Comparison of ENCODE assay signal across 1 cellular context in genomic region chr5:151094054-151094858, GRCh38.
TF ChIP-seq lines count a peak whose summit lies in the region.

No MANE protein-coding gene starts in this region.

TF ChIP-seq in GM12878, 131 proteins besides CTCF, POLR2A, EP300 and RAD21 (continued from another document and continues in another):
- TF ChIP-seq BCL11A (IDR thresholded peaks at IDR 0.05; ENCODE audit: low read depth, low read length) (peak; percentile 70), YBX1 (IDR thresholded peaks at IDR 0.05) (no peak), SMAD1 (IDR thresholded peaks at IDR 0.05; ENCODE audit: low read depth, partially characterized antibody) (no peak), CUX1 (IDR thresholded peaks at IDR 0.05; ENCODE audit: insufficient replicate concordance, low read depth, low read length) (no peak), FOXK2 (IDR thresholded peaks at IDR 0.05) (no peak), HDAC2 (IDR thresholded peaks at IDR 0.05) (no peak), EZH2 (IDR thresholded peaks at IDR 0.05; ENCODE audit: borderline replicate concordance, control insufficient read depth, low read depth, low read length) (no peak), REST (IDR thresholded peaks at IDR 0.05; ENCODE audit: low read depth, low read length) (no peak), PML (IDR thresholded peaks at IDR 0.05; ENCODE audit: low read length) (peak; percentile 61; the same call in 1 of the 2 replicates), MYB (IDR thresholded peaks at IDR 0.05; ENCODE audit: borderline replicate concordance, low read depth, low read length) (no peak), TARDBP (IDR thresholded peaks at IDR 0.05; ENCODE audit: borderline replicate concordance) (no peak), SIX5 (IDR thresholded peaks at IDR 0.05; ENCODE audit: low read depth, low read length, severe bottlenecking) (no peak), MTA3 (IDR thresholded peaks at IDR 0.05; ENCODE audit: borderline replicate concordance, low read length) (peak; percentile 80; the same call in 1 of the 2 replicates), E4F1 (IDR thresholded peaks at IDR 0.05; ENCODE audit: borderline replicate concordance, partially characterized antibody) (no peak), BCL3 (IDR thresholded peaks at IDR 0.05; ENCODE audit: borderline replicate concordance, insufficient read depth, low read depth, low read length, poor library complexity, severe bottlenecking) (peak; percentile 82), NR2C1 (IDR thresholded peaks at IDR 0.05) (0 out of 2 replicates have a peak, but pooled peaks have one; percentile 7), RUNX3 (IDR thresholded peaks at IDR 0.05; ENCODE audit: low read length) (peak; percentile 94), GABPA (IDR thresholded peaks at IDR 0.05; ENCODE audit: low read depth) (no peak), USF1 (IDR thresholded peaks at IDR 0.05; ENCODE audit: borderline replicate concordance, extremely low read length, insufficient read depth, low read depth, low read length) (no peak), TCF12 (IDR thresholded peaks at IDR 0.05; ENCODE audit: low read depth, low read length) (peak; percentile 60; the same call in 1 of the 2 replicates), BHLHE40 (IDR thresholded peaks at IDR 0.05; ENCODE audit: borderline replicate concordance in 1 of 2, low read depth in 2 of 2, low read length in 1 of 2) (peak; percentile 88 to 89), RELA (IDR thresholded peaks at IDR 0.05; ENCODE audit: borderline replicate concordance, partially characterized antibody) (peak; percentile 86), ZNF622 (IDR thresholded peaks at IDR 0.05) (no peak), NFIC (IDR thresholded peaks at IDR 0.05; ENCODE audit: low read depth, low read length) (peak; percentile 79), ESRRA (IDR thresholded peaks at IDR 0.05; ENCODE audit: low read length) (peak; percentile 62; the same call in 1 of the 2 replicates), RCOR1 (conservative IDR thresholded peaks at IDR 0.05; ENCODE audit: low read depth, low read length) (peak; percentile 83; the same call in 1 of the 2 replicates), IRF5 (IDR thresholded peaks at IDR 0.05; ENCODE audit: borderline replicate concordance) (no peak), ZNF207 (IDR thresholded peaks at IDR 0.05; ENCODE audit: borderline replicate concordance) (peak; percentile 69; the same call in 1 of the 2 replicates), ELK1 (IDR thresholded peaks at IDR 0.05; ENCODE audit: low read depth, low read length) (no peak), ZZZ3 (IDR thresholded peaks at IDR 0.05; ENCODE audit: control insufficient read depth, insufficient read length, low read depth) (no peak), CHD2 (IDR thresholded peaks at IDR 0.05; ENCODE audit: borderline replicate concordance, low read depth, low read length) (peak; percentile 40; the same call in 1 of the 2 replicates), BACH1 (IDR thresholded peaks at IDR 0.05; ENCODE audit: borderline replicate concordance) (peak; percentile 17), MYC (IDR thresholded peaks at IDR 0.05; ENCODE audit: insufficient read depth, insufficient read length, insufficient replicate concordance, low read length, severe bottlenecking) (no peak), SMC3 (IDR thresholded peaks at IDR 0.05; ENCODE audit: borderline replicate concordance, low read length) (no peak), ZNF217 (IDR thresholded peaks at IDR 0.05) (0 out of 2 replicates have a peak, but pooled peaks have one; percentile 40), PAX8 (IDR thresholded peaks at IDR 0.05) (no peak), SREBF2 (IDR thresholded peaks at IDR 0.05; ENCODE audit: low read length) (no peak; the same call in 1 of the 2 replicates), PKNOX1 (IDR thresholded peaks at IDR 0.05) (0 out of 2 replicates have a peak, but pooled peaks have one; percentile 64), TBL1XR1 (IDR thresholded peaks at IDR 0.05; ENCODE audit: low read depth, low read length) (peak; percentile 75), SREBF1 (IDR thresholded peaks at IDR 0.05; ENCODE audit: low read length) (peak; percentile 44; the same call in 1 of the 2 replicates), TCF3 (IDR thresholded peaks at IDR 0.05; ENCODE audit: borderline replicate concordance, insufficient read depth, low read depth, low read length) (peak; percentile 27; the same call in 1 of the 2 replicates), STAT1 (conservative IDR thresholded peaks at IDR 0.05) (no peak), RBBP5 (conservative IDR thresholded peaks at IDR 0.05) (no peak), IKZF1 (conservative IDR thresholded peaks at IDR 0.05) (peak; percentile 97), PAX5 (IDR thresholded peaks at IDR 0.05; ENCODE audit: borderline replicate concordance, low read depth, low read length) (peak; percentile 83; the same call in 1 of the 2 replicates), ASH2L (IDR thresholded peaks at IDR 0.05; ENCODE audit: borderline replicate concordance, low read depth) (no peak), IRF3 (IDR thresholded peaks at IDR 0.05) (peak; percentile 29; the same call in 1 of the 2 replicates)
